Comparison of ENCODE assay signal across 1 cellular context in the genomic region with DNA sequence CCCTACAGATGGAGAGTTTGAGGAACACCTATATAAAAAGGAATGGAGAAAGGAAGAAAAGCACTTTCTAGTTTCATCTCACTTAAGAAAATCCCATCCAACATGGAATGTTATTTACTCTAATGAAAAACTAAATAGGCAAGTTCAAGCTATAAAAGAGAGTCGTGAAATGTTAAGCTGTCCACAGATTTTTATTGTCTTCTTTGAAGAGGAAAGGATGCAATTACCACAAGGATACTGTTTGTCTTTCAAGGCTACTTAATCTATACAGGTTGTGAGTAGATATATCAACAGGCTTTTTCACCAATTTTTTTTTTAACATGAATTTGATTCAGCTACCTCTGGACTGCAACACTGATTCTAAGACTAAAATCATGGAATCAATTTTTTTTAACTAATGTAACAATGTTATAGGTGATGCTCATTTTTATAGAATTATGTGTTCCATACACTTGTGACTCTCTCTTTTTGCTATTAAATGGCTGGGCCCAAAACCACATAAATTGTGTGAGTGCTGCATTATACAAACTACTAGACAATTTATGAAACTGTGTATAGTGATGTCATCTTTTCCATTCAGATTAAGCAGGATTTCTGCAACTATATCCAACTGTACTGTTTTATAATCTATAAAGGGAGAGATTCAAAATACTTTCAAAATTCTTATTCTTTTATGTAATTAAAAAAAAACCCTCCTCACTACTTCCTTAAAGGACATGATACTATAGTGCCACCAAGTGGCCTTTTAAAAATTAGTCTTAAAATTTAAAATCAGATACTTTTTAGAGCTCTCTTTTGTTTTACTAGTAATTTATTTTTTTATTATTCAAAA.
TF ChIP-seq lines count a peak whose summit lies in the region.

No MANE protein-coding gene starts in this region.

TF ChIP-seq in GM23338, 12 proteins besides CTCF, POLR2A, EP300 and RAD21 (continued from another document):
- TF ChIP-seq, protein P1, sequence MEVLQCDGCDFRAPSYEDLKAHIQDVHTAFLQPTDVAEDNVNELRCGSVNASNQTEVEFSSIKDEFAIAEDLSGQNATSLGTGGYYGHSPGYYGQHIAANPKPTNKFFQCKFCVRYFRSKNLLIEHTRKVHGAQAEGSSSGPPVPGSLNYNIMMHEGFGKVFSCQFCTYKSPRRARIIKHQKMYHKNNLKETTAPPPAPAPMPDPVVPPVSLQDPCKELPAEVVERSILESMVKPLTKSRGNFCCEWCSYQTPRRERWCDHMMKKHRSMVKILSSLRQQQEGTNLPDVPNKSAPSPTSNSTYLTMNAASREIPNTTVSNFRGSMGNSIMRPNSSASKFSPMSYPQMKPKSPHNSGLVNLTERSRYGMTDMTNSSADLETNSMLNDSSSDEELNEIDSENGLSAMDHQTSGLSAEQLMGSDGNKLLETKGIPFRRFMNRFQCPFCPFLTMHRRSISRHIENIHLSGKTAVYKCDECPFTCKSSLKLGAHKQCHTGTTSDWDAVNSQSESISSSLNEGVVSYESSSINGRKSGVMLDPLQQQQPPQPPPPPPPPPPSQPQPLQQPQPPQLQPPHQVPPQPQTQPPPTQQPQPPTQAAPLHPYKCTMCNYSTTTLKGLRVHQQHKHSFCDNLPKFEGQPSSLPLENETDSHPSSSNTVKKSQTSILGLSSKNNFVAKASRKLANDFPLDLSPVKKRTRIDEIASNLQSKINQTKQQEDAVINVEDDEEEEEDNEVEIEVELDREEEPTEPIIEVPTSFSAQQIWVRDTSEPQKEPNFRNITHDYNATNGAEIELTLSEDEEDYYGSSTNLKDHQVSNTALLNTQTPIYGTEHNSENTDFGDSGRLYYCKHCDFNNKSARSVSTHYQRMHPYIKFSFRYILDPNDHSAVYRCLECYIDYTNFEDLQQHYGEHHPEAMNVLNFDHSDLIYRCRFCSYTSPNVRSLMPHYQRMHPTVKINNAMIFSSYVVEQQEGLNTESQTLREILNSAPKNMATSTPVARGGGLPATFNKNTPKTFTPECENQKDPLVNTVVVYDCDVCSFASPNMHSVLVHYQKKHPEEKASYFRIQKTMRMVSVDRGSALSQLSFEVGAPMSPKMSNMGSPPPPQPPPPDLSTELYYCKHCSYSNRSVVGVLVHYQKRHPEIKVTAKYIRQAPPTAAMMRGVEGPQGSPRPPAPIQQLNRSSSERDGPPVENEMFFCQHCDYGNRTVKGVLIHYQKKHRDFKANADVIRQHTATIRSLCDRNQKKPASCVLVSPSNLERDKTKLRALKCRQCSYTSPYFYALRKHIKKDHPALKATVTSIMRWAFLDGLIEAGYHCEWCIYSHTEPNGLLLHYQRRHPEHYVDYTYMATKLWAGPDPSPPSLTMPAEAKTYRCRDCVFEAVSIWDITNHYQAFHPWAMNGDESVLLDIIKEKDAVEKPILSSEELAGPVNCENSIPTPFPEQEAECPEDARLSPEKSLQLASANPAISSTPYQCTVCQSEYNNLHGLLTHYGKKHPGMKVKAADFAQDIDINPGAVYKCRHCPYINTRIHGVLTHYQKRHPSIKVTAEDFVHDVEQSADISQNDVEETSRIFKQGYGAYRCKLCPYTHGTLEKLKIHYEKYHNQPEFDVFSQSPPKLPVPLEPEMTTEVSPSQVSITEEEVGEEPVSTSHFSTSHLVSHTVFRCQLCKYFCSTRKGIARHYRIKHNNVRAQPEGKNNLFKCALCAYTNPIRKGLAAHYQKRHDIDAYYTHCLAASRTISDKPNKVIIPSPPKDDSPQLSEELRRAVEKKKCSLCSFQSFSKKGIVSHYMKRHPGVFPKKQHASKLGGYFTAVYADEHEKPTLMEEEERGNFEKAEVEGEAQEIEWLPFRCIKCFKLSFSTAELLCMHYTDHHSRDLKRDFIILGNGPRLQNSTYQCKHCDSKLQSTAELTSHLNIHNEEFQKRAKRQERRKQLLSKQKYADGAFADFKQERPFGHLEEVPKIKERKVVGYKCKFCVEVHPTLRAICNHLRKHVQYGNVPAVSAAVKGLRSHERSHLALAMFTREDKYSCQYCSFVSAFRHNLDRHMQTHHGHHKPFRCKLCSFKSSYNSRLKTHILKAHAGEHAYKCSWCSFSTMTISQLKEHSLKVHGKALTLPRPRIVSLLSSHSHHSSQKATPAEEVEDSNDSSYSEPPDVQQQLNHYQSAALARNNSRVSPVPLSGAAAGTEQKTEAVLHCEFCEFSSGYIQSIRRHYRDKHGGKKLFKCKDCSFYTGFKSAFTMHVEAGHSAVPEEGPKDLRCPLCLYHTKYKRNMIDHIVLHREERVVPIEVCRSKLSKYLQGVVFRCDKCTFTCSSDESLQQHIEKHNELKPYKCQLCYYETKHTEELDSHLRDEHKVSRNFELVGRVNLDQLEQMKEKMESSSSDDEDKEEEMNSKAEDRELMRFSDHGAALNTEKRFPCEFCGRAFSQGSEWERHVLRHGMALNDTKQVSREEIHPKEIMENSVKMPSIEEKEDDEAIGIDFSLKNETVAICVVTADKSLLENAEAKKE (CRISPR knock-in tag; IDR thresholded peaks at IDR 0.05), result no peak
- TF ChIP-seq CREB1 (CRISPR knock-in tag; IDR thresholded peaks at IDR 0.05; ENCODE audit: low read depth), result no peak
- no peak for TF ChIP-seq ZNF331 (CRISPR knock-in tag; IDR thresholded peaks at IDR 0.05; ENCODE audit: low read depth)
- TF ChIP-seq EZH2 (IDR thresholded peaks at IDR 0.05; ENCODE audit: low read depth, unreplicated experiment), result no peak
- no peak for TF ChIP-seq STAT1 (IDR thresholded peaks at IDR 0.05; ENCODE audit: unreplicated experiment)
- TF ChIP-seq, protein P2, sequence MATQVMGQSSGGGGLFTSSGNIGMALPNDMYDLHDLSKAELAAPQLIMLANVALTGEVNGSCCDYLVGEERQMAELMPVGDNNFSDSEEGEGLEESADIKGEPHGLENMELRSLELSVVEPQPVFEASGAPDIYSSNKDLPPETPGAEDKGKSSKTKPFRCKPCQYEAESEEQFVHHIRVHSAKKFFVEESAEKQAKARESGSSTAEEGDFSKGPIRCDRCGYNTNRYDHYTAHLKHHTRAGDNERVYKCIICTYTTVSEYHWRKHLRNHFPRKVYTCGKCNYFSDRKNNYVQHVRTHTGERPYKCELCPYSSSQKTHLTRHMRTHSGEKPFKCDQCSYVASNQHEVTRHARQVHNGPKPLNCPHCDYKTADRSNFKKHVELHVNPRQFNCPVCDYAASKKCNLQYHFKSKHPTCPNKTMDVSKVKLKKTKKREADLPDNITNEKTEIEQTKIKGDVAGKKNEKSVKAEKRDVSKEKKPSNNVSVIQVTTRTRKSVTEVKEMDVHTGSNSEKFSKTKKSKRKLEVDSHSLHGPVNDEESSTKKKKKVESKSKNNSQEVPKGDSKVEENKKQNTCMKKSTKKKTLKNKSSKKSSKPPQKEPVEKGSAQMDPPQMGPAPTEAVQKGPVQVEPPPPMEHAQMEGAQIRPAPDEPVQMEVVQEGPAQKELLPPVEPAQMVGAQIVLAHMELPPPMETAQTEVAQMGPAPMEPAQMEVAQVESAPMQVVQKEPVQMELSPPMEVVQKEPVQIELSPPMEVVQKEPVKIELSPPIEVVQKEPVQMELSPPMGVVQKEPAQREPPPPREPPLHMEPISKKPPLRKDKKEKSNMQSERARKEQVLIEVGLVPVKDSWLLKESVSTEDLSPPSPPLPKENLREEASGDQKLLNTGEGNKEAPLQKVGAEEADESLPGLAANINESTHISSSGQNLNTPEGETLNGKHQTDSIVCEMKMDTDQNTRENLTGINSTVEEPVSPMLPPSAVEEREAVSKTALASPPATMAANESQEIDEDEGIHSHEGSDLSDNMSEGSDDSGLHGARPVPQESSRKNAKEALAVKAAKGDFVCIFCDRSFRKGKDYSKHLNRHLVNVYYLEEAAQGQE (IDR thresholded peaks at IDR 0.05; ENCODE audit: unreplicated experiment), result no peak
- TF ChIP-seq, protein P3, sequence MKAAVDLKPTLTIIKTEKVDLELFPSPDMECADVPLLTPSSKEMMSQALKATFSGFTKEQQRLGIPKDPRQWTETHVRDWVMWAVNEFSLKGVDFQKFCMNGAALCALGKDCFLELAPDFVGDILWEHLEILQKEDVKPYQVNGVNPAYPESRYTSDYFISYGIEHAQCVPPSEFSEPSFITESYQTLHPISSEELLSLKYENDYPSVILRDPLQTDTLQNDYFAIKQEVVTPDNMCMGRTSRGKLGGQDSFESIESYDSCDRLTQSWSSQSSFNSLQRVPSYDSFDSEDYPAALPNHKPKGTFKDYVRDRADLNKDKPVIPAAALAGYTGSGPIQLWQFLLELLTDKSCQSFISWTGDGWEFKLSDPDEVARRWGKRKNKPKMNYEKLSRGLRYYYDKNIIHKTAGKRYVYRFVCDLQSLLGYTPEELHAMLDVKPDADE (IDR thresholded peaks at IDR 0.05), result no peak
- TF ChIP-seq POLR2AphosphoS5 (IDR thresholded peaks at IDR 0.05; ENCODE audit: low read depth), result no peak
- no peak for TF ChIP-seq EZH2phosphoT487 (IDR thresholded peaks at IDR 0.05; ENCODE audit: unreplicated experiment)
